21 cellular contexts compared by ENCODE assay signal in genomic region chr2:111653103-111653624, GRCh38.
"Had no signal": no experiment of that assay in that cellular context is flagged by ENCODE, and none has a peak within 500 bp of the region (broad histone marks: within the 10 kb centered on the region; RNA-seq: fewer than 3 reads in every experiment).

No MANE protein-coding gene starts in this region.

- H3K4me2 ChIP-seq: smooth muscle cell had no signal

- H3K9me3 ChIP-seq: body of pancreas, lower lobe of right lung had no signal

- H3K27me3 ChIP-seq: body of pancreas, dorsolateral prefrontal cortex, sigmoid colon had no signal

- H3K4me3 ChIP-seq: body of pancreas, dorsolateral prefrontal cortex, lower lobe of right lung, sigmoid colon, smooth muscle cell had no signal

- FAIRE-seq: kidney had no signal

- H3K4me1 ChIP-seq: body of pancreas, lower lobe of right lung, sigmoid colon had no signal

- H3K27ac ChIP-seq: body of pancreas, dorsolateral prefrontal cortex, lower lobe of right lung, sigmoid colon had no signal

- H3K36me3 ChIP-seq: lower lobe of right lung, sigmoid colon had no signal

- DNase-seq: activated CD4-positive, alpha-beta T cell treated with anti-CD3 and anti-CD28 coated beads, Interleukin-2, amount 10 ng/mL, durations not matched to agents 7 days and 5 days; activated CD4-positive, CD25-positive, alpha-beta regulatory T cell; activated CD8-positive, alpha-beta memory T cell treated with anti-CD3 and anti-CD28 coated beads, Interleukin-2, amount 10 ng/mL, durations not matched to agents 7 days and 5 days; activated CD8-positive, alpha-beta T cell treated with anti-CD3 and anti-CD28 coated beads for 36 hours; activated gamma-delta T cell; activated T-cell treated with anti-CD3 and anti-CD28 coated beads for 4 hours; anterior cingulate cortex; body of pancreas; central memory CD4-positive, alpha-beta T cell; dorsolateral prefrontal cortex; effector memory CD8-positive, alpha-beta T cell; foreskin fibroblast; kidney; lower lobe of right lung; naive thymus-derived CD4-positive, alpha-beta T cell; posterior cingulate gyrus; sigmoid colon; stimulated activated CD4-positive, alpha-beta T cell treated with anti-CD3 and anti-CD28 coated beads, Interleukin-15, amount 100 ng/mL, for 24 hours; stimulated activated naive B cell treated with anti-CD40 and anti-IgM and Interleukin-4, amounts not matched to agents 10 μg/mL and 1 μg/mL and 100 μg/mL, for 72 hours; T1000 had no signal
